In the genomic region with DNA sequence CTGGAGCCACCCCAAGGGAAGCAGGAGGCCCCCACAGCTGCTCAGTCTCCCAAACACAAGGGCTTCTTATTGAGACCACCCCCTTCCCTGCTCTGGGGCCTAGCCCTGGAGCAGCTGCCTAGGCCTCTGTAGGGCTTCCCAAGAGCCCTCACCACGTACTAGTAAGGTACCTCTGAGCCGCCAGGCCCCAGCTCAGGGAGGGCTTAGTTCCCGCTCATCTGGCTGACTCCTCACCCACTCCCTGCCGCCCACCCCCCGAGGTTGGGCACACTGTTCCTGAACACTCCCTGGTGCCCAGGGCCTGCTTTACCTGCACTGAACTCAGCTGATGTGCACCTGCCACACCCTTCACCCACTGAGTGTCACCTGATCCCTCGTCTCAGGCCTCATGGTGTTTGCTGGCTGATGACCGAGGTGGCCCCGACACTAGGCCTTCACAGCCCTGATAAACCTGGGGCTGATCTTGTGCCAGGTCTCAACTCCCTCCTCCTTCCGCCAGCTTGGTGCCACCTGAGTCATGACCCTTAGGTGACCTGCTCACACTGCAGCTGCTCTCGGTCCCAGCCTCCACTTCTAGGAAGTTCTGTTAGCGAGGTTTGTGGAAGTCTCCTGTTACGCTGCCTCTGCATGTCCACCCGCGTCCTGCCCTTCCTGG, we compare ENCODE assay signal across 15 cellular contexts. TPM values are rescaled to one million over a fixed set of nuclear protein-coding genes. Genes with fewer than 3 reads are reported as not detected.
DNase-seq lines count a peak whose midpoint lies in the region; ATAC-seq and TF ChIP-seq lines count a peak whose summit lies in the region.
"Had no signal": no experiment of that assay in that cellular context is flagged by ENCODE, and none has a peak within 500 bp of the region (broad histone marks: within the 10 kb centered on the region; RNA-seq: fewer than 3 reads in every experiment).

No MANE protein-coding gene starts in this region.

- H3K36me3 ChIP-seq in right atrium auricular region (peaks cover 26% of the 10 kb centered on the region), upper lobe of right lung (peaks cover 39% of the 10 kb centered on the region), transverse colon (peaks cover 0 to 20% (median 6%) of the 10 kb centered on the region in 4 donors)
- H3K36me3 ChIP-seq: neural progenitor cell had no signal

- H3K27ac ChIP-seq in right atrium auricular region (peak overlapping the region; percentile 86 to 91), upper lobe of right lung (no peak overlapping the region), transverse colon (no peak overlapping the region)
- H3K27ac ChIP-seq: neural progenitor cell, suprapubic skin had no signal

- H3K4me3 ChIP-seq in right atrium auricular region (no peak overlapping the region), upper lobe of right lung (no peak overlapping the region), transverse colon (no peak overlapping the region)
- H3K4me3 ChIP-seq: coronary artery, neural progenitor cell, suprapubic skin had no signal

- intact Hi-C loops in cardiac septum (cut with DNase I) (loop anchor here (5.0 kb wide), 1 partner anchor 35 kb away; no protein-coding TSS in a partner anchor), left cardiac atrium (cut with DNase I) (no loop called here), upper lobe of right lung (cut with DNase I) (no loop called here), transverse colon (cut with DNase I; ENCODE audit: low total_unique reads) (no loop called here)

- no peak for ATAC-seq in left cardiac atrium
- peak; percentile 25 for ATAC-seq in upper lobe of right lung
- no peak for ATAC-seq in GM18867 (IDR thresholded peaks at IDR 0.05; ENCODE audit: unreplicated experiment)
- ATAC-seq: activated T-cell treated with anti-CD3 and anti-CD28 coated beads, Interleukin-2, amount 50 U/mL, for 4 hours had no signal

- TF ChIP-seq CTCF in right atrium auricular region (IDR thresholded peaks at IDR 0.05) (no peak), upper lobe of right lung (IDR thresholded peaks at IDR 0.05) (no peak), transverse colon (IDR thresholded peaks at IDR 0.05) (no peak)

- no peak for TF ChIP-seq POLR2A in transverse colon (IDR thresholded peaks at IDR 0.05)

- WGBS in transverse colon (ENCODE audit: low coverage in 1 of 2), 2 donors, result 92% methylated on average over 14 of the region's 14 CpGs; no CpG with 5 or more reads in 1 of the 2 donors

- H3K27me3 ChIP-seq in right atrium auricular region (no peaks in the 10 kb centered on the region), upper lobe of right lung (no peaks in the 10 kb centered on the region), transverse colon (no peaks in the 10 kb centered on the region)
- H3K27me3 ChIP-seq: neural progenitor cell, suprapubic skin had no signal

- DNase-seq in cardiac septum (ENCODE audit: low spot score) (peak; percentile 73), left cardiac atrium (no peak), NCI-H510A treated with DMSO at 0.1 percent for 48 hours (lab: John Stamatoyannopoulos, UW) (peak; percentile 69), right atrium auricular region (ENCODE audit: low spot score) (no peak), upper lobe of right lung (no peak), HT-29 (ENCODE audit: low spot score) (no peak), transverse colon (no peak)
- DNase-seq: activated T-cell treated with anti-CD3 and anti-CD28 coated beads, Interleukin-2, amount 50 U/mL, for 4 hours; foreskin melanocyte; NCI-H524; SW 1271 had no signal

- in situ Hi-C loops in transverse colon (cut with MboI; ENCODE audit: low pct_ligation_motif_present in 1 of 4, low pct_unique_long_range_greater_than_20kb in 1 of 4, low sequenced_read_pairs in 3 of 4), result loop anchor here in 1 of 4 donors (25.0 kb wide), 1 partner anchor 150 kb away; a partner anchor contains a TSS

- TF ChIP-seq EP300 in transverse colon (IDR thresholded peaks at IDR 0.05; ENCODE audit: low read depth), result no peak

- H3K9me3 ChIP-seq in right atrium auricular region (no peaks in the 10 kb centered on the region), upper lobe of right lung (no peaks in the 10 kb centered on the region), transverse colon (no peaks in the 10 kb centered on the region)
- H3K9me3 ChIP-seq: suprapubic skin had no signal

- peaks cover 0 to 64% of the 10 kb centered on the region in 2 donors for H3K4me1 ChIP-seq in right atrium auricular region
- peaks cover 18% of the 10 kb centered on the region for H3K4me1 ChIP-seq in upper lobe of right lung
- H3K4me1 ChIP-seq in transverse colon, result no peaks in the 10 kb centered on the region
- H3K4me1 ChIP-seq: neural progenitor cell had no signal

RNA-seq across cellular contexts. Expression of a gene that starts 18.0 kb away (rescaled TPM):
- 2.4 TPM for total RNA-seq in cardiac septum
- total RNA-seq in left cardiac atrium, result 1 to 10 TPM; 1.7 to 2.5 TPM
- total RNA-seq in right atrium auricular region, result 1 to 10 TPM in 1 of 2 donors, under 1 TPM in 1; 0.63 to 1.3 TPM
- 1.9 TPM for total RNA-seq in upper lobe of right lung
- total RNA-seq in HT-29 (2014; rRNA removed; shearing (Covaris generic)), result 1.6 and 2.0 TPM in 2 replicates
- 1 to 10 TPM in 2 of 4 donors, under 1 TPM in 2; 0.16 to 8.0 (median 1.1) TPM for total RNA-seq in transverse colon

Comparison
In these comparisons a context has a peak if more than half of its experiments do, and no peak if none do; other contexts are left out.
1. DNase-seq: peak in cardiac septum (single experiment) and NCI-H510A treated with DMSO at 0.1 percent for 48 hours (single experiment); none in left cardiac atrium (single experiment), right atrium auricular region (single experiment), upper lobe of right lung (single experiment), HT-29 (single experiment) and transverse colon (single experiment).
2. H3K27ac ChIP-seq: peak in right atrium auricular region (2 of 2); none in upper lobe of right lung (single experiment) and transverse colon (0 of 4).